ENCODE assay signal across 9 cellular contexts in the genomic region with DNA sequence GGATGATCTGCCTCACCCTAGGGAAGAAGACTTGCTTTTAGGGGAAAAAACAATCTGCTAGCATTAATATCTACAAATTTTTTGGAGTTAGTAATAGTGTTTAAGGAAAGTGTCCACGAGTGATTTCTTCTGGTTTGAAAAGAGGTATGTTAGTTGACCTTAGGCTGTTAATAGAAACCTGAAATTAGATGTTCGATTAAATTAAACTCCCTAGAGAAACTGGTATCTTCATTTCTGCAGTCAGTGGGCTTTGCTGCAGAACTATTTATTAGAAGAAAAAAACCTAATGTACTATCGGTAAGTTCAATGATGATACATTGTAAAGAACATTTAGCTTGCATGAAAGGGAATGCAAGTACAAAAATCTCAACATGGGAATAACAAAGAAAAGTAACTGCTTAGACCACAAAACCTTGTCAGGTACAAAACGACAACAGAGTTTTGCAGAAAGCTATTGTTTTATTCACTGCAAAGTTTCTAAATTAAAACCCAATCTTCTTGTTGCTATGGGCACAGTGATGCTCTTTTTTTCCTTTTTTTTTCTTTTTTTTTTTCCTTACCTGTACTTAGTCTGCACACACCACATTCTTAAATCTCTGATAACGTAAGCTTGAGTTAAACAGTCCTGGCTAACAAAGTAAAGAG. TPM values are rescaled to one million over a fixed set of nuclear protein-coding genes. Genes with fewer than 3 reads are reported as not detected.
A peak's percentile ranks its signal among the peaks of the same experiment; 100 is the strongest.
DNase-seq lines count a peak whose midpoint lies in the region; ATAC-seq and TF ChIP-seq lines count a peak whose summit lies in the region.
"Had no signal": no experiment of that assay in that cellular context is flagged by ENCODE, and none has a peak within 500 bp of the region (broad histone marks: within the 10 kb centered on the region; RNA-seq: fewer than 3 reads in every experiment).

No MANE protein-coding gene starts in this region.

- H3K9ac ChIP-seq in mucosa of rectum (ENCODE audit: low read depth in 1 of 2, low read length in 2 of 2) = peak overlapping the region; percentile 95 to 99

- intact Hi-C loops in heart left ventricle (cut with DNase I) = loop anchor here in 3 of 10 donors (1.0 to 10.0 kb wide), 4 partner anchors 101 to 604 kb away; no protein-coding TSS in a partner anchor
- intact Hi-C loops in Right ventricle myocardium inferior (cut with DNase I) = loop anchor here (2.0 kb wide), 1 partner anchor 347 kb away; no protein-coding TSS in a partner anchor
- intact Hi-C loops in vagina (cut with DNase I) = loop anchor here (10.0 kb wide), 1 partner anchor 281 kb away; no protein-coding TSS in a partner anchor

- H3K27ac ChIP-seq in heart left ventricle (peak overlapping the region; percentile 71 to 100 (median 99)), caudate nucleus (ENCODE audit: low read depth, low read length) (peak overlapping the region; percentile 91), mucosa of rectum (ENCODE audit: low read depth in 2 of 2, low read length in 2 of 2) (peak overlapping the region; percentile 98 to 99), vagina (peak overlapping the region; percentile 98)

- TF ChIP-seq POLR2A in heart left ventricle (IDR thresholded peaks at IDR 0.05) = no peak
- no peak for TF ChIP-seq POLR2A in vagina (IDR thresholded peaks at IDR 0.05)

- ATAC-seq in heart left ventricle = no peak
- ATAC-seq in Right ventricle myocardium inferior = no peak

- WGBS in heart left ventricle, 4 donors = 15 to 27% (median 21%) methylated on average over 5 of the region's 5 CpGs

- H3K9me3 ChIP-seq in heart left ventricle (no peaks in the 10 kb centered on the region), mucosa of rectum (ENCODE audit: control insufficient read depth in 2 of 2, low read length in 2 of 2) (no peaks in the 10 kb centered on the region), vagina (no peaks in the 10 kb centered on the region)

- H3K36me3 ChIP-seq in heart left ventricle (no peaks in the 10 kb centered on the region), mucosa of rectum (ENCODE audit: control insufficient read depth in 2 of 2, insufficient read depth in 2 of 2, low read length in 2 of 2) (no peaks in the 10 kb centered on the region), vagina (no peaks in the 10 kb centered on the region)

- DNase-seq in heart left ventricle (no peak), Right ventricle myocardium inferior (ENCODE audit: missing footprints) (no peak), caudate nucleus (lab: John Stamatoyannopoulos, UW) (no peak), vagina (ENCODE audit: extremely low spot score in 2 of 2) (no peak), AML-193 (lab: John Stamatoyannopoulos, UW) (no peak), glomerular visceral epithelial cell (ENCODE audit: extremely low spot score) (no peak)
- DNase-seq in NK-92 treated with Interleukin-12 subunit alpha and Interleukin-12 subunit beta, amount 100 ng/mL, for 24 hours (lab: John Stamatoyannopoulos, UW) = no peak
- DNase-seq: central memory CD4-positive, alpha-beta T cell had no signal

- TF ChIP-seq CTCF in heart left ventricle (IDR thresholded peaks at IDR 0.05) (no peak), vagina (IDR thresholded peaks at IDR 0.05) (no peak)

- H3K27me3 ChIP-seq in heart left ventricle (no peaks in the 10 kb centered on the region), mucosa of rectum (ENCODE audit: control insufficient read depth in 2 of 2, insufficient read depth in 2 of 2, low read length in 2 of 2) (no peaks in the 10 kb centered on the region), vagina (no peaks in the 10 kb centered on the region)

- H3K4me1 ChIP-seq in heart left ventricle (peaks cover 0 to 68% (median 51%) of the 10 kb centered on the region in 12 donors), mucosa of rectum (ENCODE audit: control insufficient read depth in 2 of 2, insufficient read depth in 2 of 2, low read length in 2 of 2) (peaks cover 37 to 48% of the 10 kb centered on the region in 2 donors), vagina (peaks cover 63% of the 10 kb centered on the region)

- H3K4me3 ChIP-seq in heart left ventricle = peak overlapping the region; percentile 81 to 98 (median 92)
- H3K4me3 ChIP-seq in mucosa of rectum (ENCODE audit: low read length in 2 of 2) = peak overlapping the region; percentile 90 to 93
- H3K4me3 ChIP-seq in vagina = peak overlapping the region; percentile 88 to 90

RNA-seq across cellular contexts. Expression of gene KLF3, which starts 2.0 kb away (rescaled TPM):
- total RNA-seq in heart left ventricle (10 to 100 TPM; 17.8 to 36.4 (median 21.1) TPM), Right ventricle myocardium inferior (18.9 TPM), vagina (85.4 TPM)
- 10 to 100 TPM in 1 of 2 donors, 1 to 10 TPM in 1; 7.4 to 16.0 TPM for polyA plus RNA-seq in heart left ventricle
